ENCODE assay signal across 8 cellular contexts in genomic region chr15:58070801-58071418, GRCh38. TPM values are rescaled to one million over a fixed set of nuclear protein-coding genes. Genes with fewer than 3 reads are reported as not detected.
DNase-seq lines count a peak whose midpoint lies in the region; ATAC-seq and TF ChIP-seq lines count a peak whose summit lies in the region.

No MANE protein-coding gene starts in this region.

- DNase-seq in AG04450 (ENCODE audit: low read depth, low spot score) (no peak), GM12865 (ENCODE audit: low read depth) (peak; percentile 52), NCI-H460 (ENCODE audit: extremely low read depth, low read depth) (peak; percentile 63), Right ventricle myocardium inferior (ENCODE audit: missing footprints) (peak; percentile 68), posterior cingulate gyrus (peak; percentile 29 to 94 (median 70))
- DNase-seq in activated T-cell treated with anti-CD3 and anti-CD28 coated beads, Interleukin-2, amount 50 U/mL, for 48 hours: peak; percentile 62 to 70

- H3K27ac ChIP-seq in AG04450 (ENCODE audit: low read depth, low read length): no peak overlapping the region

- POLR2A ChIA-PET in AG04450 (lab: Yijun Ruan, JAX): no interaction called here

- ATAC-seq in Right ventricle myocardium inferior (no peak), HG02981 (IDR thresholded peaks at IDR 0.05; ENCODE audit: unreplicated experiment) (no peak), HG03469 (IDR thresholded peaks at IDR 0.05; ENCODE audit: unreplicated experiment) (no peak)

- intact Hi-C loops in Right ventricle myocardium inferior (cut with DNase I): loop anchor here (2.0 to 5.0 kb wide), 3 partner anchors 320 to 519 kb away; no protein-coding TSS in a partner anchor
- intact Hi-C loops in posterior cingulate gyrus (cut with DNase I): no loop called here

- TF ChIP-seq CTCF in AG04450 (IDR thresholded peaks at IDR 0.05; ENCODE audit: low read depth, low read length): peak; percentile 86
- TF ChIP-seq CTCF in GM12865 (IDR thresholded peaks at IDR 0.05; ENCODE audit: insufficient read depth, low read depth, low read length, missing control alignments): peak; percentile 82

- CTCF ChIA-PET in AG04450 (lab: Charles Lee): interaction anchor here (0.5 to 3.7 kb wide), 58 partner anchors 9 to 1585 kb away, joined by 3 to 30 read pairs (median 4); no protein-coding TSS in a partner anchor

- peaks cover 16% of the 10 kb centered on the region for H3K27me3 ChIP-seq in AG04450 (ENCODE audit: control insufficient read depth, insufficient read depth, low read length)

- H3K4me3 ChIP-seq in AG04450 (ENCODE audit: low read depth, low read length) (no peak overlapping the region), GM12865 (ENCODE audit: low read depth, low read length) (no peak overlapping the region)

- H3K9me3 ChIP-seq in AG04450 (ENCODE audit: control insufficient read depth, insufficient read depth, low read length): no peaks in the 10 kb centered on the region; the same call in 1 of the 2 replicates

RNA-seq across cellular contexts. Expression of gene ALDH1A2, which starts 5.4 kb away (rescaled TPM):
- polyA plus RNA-seq in AG04450 (2011; rRNA removed): 0.68 and 0.77 TPM in 2 replicates
- 1.1 and 1.6 TPM in 2 replicates for polyA minus RNA-seq in AG04450 (2011; rRNA and poly(A)+ RNA removed)
- total RNA-seq in NCI-H460 (2014; rRNA removed; shearing (Covaris generic)): not detected in 2 replicates
- polyA plus RNA-seq in NCI-H460 (2014; cell fraction: nucleus; rRNA removed): not detected in 2 replicates
- 14.2 TPM for total RNA-seq in Right ventricle myocardium inferior

Comparison
In these comparisons a context has a peak if more than half of its experiments do, and no peak if none do; other contexts are left out.
1. RNA of gene ALDH1A2, which starts 5.4 kb away (total RNA-seq): 14.2 TPM in Right ventricle myocardium inferior (single experiment); not detected in NCI-H460; every median in the first group is over 10 times any median in the second.